ENCODE assay signal across 32 cellular contexts in the genomic region with DNA sequence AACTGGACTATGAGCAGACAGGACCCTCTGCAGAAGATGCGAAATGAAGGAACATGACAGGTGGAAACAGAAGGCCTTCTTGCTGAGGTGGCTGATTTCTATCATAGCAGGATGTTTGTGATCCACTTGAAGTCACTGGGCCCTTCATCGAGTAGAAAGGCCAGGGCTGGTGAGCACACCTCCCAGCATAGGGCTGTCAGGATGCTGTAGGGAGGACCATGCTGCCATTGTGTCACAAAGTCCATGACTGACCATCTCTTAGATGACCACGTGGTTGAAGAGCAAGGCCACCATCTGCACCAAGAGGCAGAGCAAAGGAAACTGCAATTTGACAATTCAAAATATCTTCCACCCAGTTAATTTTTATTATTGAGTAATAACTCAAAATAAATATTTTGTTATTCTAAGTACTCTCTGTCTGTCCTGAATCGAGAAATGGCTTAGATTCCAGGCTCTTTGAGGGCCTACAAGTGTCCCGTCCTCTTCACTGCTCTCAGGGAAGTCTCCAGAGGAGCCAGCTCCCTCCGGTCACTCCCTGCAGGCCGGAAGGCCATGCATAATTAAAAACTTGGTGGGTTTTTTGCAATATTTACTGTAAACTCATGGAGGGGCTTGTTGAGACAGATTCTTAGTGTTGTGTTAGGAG.
"Had no signal": no experiment of that assay in that cellular context is flagged by ENCODE, and none has a peak within 500 bp of the region (broad histone marks: within the 10 kb centered on the region; RNA-seq: fewer than 3 reads in every experiment).

No MANE protein-coding gene starts in this region.

- ATAC-seq: body of pancreas; left lobe of liver; mucosa of descending colon; stimulated activated naive B cell treated with anti-CD40 and anti-IgM and Interleukin-4, amounts not matched to agents 10 μg/mL and 1 μg/mL and 100 μg/mL, for 72 hours had no signal

- H3K27ac Mint-ChIP-seq: activated CD4-positive, alpha-beta memory T cell treated with anti-CD3 and anti-CD28 coated beads for 36 hours; activated CD4-positive, alpha-beta T cell treated with anti-CD3 and anti-CD28 coated beads, Interleukin-2, amount 10 ng/mL, durations not matched to agents 24 days and 14 days; activated naive CD4-positive, alpha-beta T cell treated with anti-CD3 and anti-CD28 coated beads for 36 hours; activated naive CD8-positive, alpha-beta T cell treated with anti-CD3 and anti-CD28 coated beads for 36 hours; activated T-helper 1 cell treated with anti-CD3 and anti-CD28 coated beads, Interleukin-12 subunit alpha, Interleukin-12 subunit beta, Interleukin-2, Interleukin-4 antibody, amounts not matched to agents 30 ng/mL and 10 ng/mL and 1 ng/mL, durations not matched to agents 14 hours and 24 hours and 36 hours; progenitor cell of endocrine pancreas; stimulated activated naive B cell treated with anti-CD40 and anti-IgM and Interleukin-4, amounts not matched to agents 10 μg/mL and 1 μg/mL and 100 μg/mL, for 72 hours had no signal

- H3K36me3 Mint-ChIP-seq: activated CD4-positive, alpha-beta memory T cell treated with anti-CD3 and anti-CD28 coated beads for 36 hours; activated naive CD8-positive, alpha-beta T cell treated with anti-CD3 and anti-CD28 coated beads for 36 hours; stimulated activated naive B cell treated with anti-CD40 and anti-IgM and Interleukin-4, amounts not matched to agents 10 μg/mL and 1 μg/mL and 100 μg/mL, for 72 hours had no signal

- H3K4me1 Mint-ChIP-seq: activated CD4-positive, alpha-beta T cell treated with anti-CD3 and anti-CD28 coated beads, Interleukin-2, amount 10 ng/mL, durations not matched to agents 24 days and 14 days; activated naive CD8-positive, alpha-beta T cell treated with anti-CD3 and anti-CD28 coated beads for 36 hours; stimulated activated naive B cell treated with anti-CD40 and anti-IgM and Interleukin-4, amounts not matched to agents 10 μg/mL and 1 μg/mL and 100 μg/mL, for 72 hours had no signal

- H3K4me3 ChIP-seq: adrenal gland, body of pancreas, cardiac muscle cell, colonic mucosa, dorsolateral prefrontal cortex, lung, mucosa of descending colon, ovary, sigmoid colon, stomach, thyroid gland, upper lobe of left lung had no signal

- H3K9me3 Mint-ChIP-seq: activated CD4-positive, alpha-beta memory T cell treated with anti-CD3 and anti-CD28 coated beads for 36 hours; activated CD4-positive, alpha-beta T cell treated with anti-CD3 and anti-CD28 coated beads, Interleukin-2, amount 10 ng/mL, durations not matched to agents 24 days and 14 days; activated naive CD4-positive, alpha-beta T cell treated with anti-CD3 and anti-CD28 coated beads for 36 hours; activated naive CD8-positive, alpha-beta T cell treated with anti-CD3 and anti-CD28 coated beads for 36 hours; activated T-helper 1 cell treated with anti-CD3 and anti-CD28 coated beads, Interleukin-12 subunit alpha, Interleukin-12 subunit beta, Interleukin-2, Interleukin-4 antibody, amounts not matched to agents 30 ng/mL and 10 ng/mL and 1 ng/mL, durations not matched to agents 14 hours and 24 hours and 36 hours had no signal

- DNase-seq: activated CD4-positive, alpha-beta memory T cell treated with anti-CD3 and anti-CD28 coated beads for 36 hours; activated CD4-positive, alpha-beta T cell treated with anti-CD3 and anti-CD28 coated beads, Interleukin-2, amount 10 ng/mL, durations not matched to agents 24 days and 14 days; activated CD4-positive, CD25-positive, alpha-beta regulatory T cell treated with anti-CD3 and anti-CD28 coated beads, Interleukin-2, amount 50 U/mL, for 72 hours; activated CD8-positive, alpha-beta memory T cell treated with anti-CD3 and anti-CD28 coated beads, Interleukin-2, amount 50 U/mL, for 4 hours; activated effector memory CD4-positive, alpha-beta T cell treated with anti-CD3 and anti-CD28 coated beads, Interleukin-2, amount 50 U/mL, for 16 hours; activated naive CD4-positive, alpha-beta T cell treated with anti-CD3 and anti-CD28 coated beads for 36 hours; activated naive CD8-positive, alpha-beta T cell treated with anti-CD3 and anti-CD28 coated beads for 36 hours; activated T-cell treated with anti-CD3 and anti-CD28 coated beads, Interleukin-2, amount 50 U/mL, for 1 hour; aorta; cerebellar nuclear complex; colonic mucosa; effector memory CD4-positive, alpha-beta T cell; kidney glomerular epithelial cell; mesendoderm; mucosa of descending colon; ovary; sigmoid colon; small intestine; stimulated activated CD4-positive, alpha-beta T cell treated with anti-CD3 and anti-CD28 coated beads, Interleukin-2, amount 100 ng/mL, for 24 hours; stimulated activated naive B cell treated with anti-CD40 and anti-IgM and Interleukin-4, amounts not matched to agents 10 μg/mL and 1 μg/mL and 100 μg/mL, for 72 hours; stomach; T1000; thyroid gland; upper lobe of left lung had no signal

- H3K4me3 Mint-ChIP-seq: activated CD4-positive, alpha-beta memory T cell treated with anti-CD3 and anti-CD28 coated beads for 36 hours; activated CD4-positive, alpha-beta T cell treated with anti-CD3 and anti-CD28 coated beads, Interleukin-2, amount 10 ng/mL, durations not matched to agents 24 days and 14 days; activated naive CD4-positive, alpha-beta T cell treated with anti-CD3 and anti-CD28 coated beads for 36 hours; activated naive CD8-positive, alpha-beta T cell treated with anti-CD3 and anti-CD28 coated beads for 36 hours; activated T-helper 1 cell treated with anti-CD3 and anti-CD28 coated beads, Interleukin-12 subunit alpha, Interleukin-12 subunit beta, Interleukin-2, Interleukin-4 antibody, amounts not matched to agents 30 ng/mL and 10 ng/mL and 1 ng/mL, durations not matched to agents 14 hours and 24 hours and 36 hours; stimulated activated naive B cell treated with anti-CD40 and anti-IgM and Interleukin-4, amounts not matched to agents 10 μg/mL and 1 μg/mL and 100 μg/mL, for 72 hours had no signal

- H3K27ac ChIP-seq: adrenal gland, body of pancreas, cardiac muscle cell, colonic mucosa, ovary, sigmoid colon, thyroid gland had no signal

- H3K27me3 ChIP-seq: adrenal gland, body of pancreas, cardiac muscle cell, colonic mucosa, dorsolateral prefrontal cortex, ovary, sigmoid colon, stomach, thyroid gland, upper lobe of left lung had no signal

- H3K9me3 ChIP-seq: adrenal gland, body of pancreas, colonic mucosa, mucosa of descending colon, ovary, sigmoid colon, thyroid gland, upper lobe of left lung had no signal

- H3K27me3 Mint-ChIP-seq: activated CD4-positive, alpha-beta memory T cell treated with anti-CD3 and anti-CD28 coated beads for 36 hours; activated naive CD8-positive, alpha-beta T cell treated with anti-CD3 and anti-CD28 coated beads for 36 hours had no signal

- H3K4me1 ChIP-seq: colonic mucosa had no signal

- H3K36me3 ChIP-seq: adrenal gland, cardiac muscle cell, colonic mucosa, ovary, sigmoid colon, stomach, thyroid gland, upper lobe of left lung had no signal
